23 cellular contexts compared by ENCODE assay signal in genomic region chr12:124844411-124845397, GRCh38.
"Had no signal": no experiment of that assay in that cellular context is flagged by ENCODE, and none has a peak within 500 bp of the region (broad histone marks: within the 10 kb centered on the region; RNA-seq: fewer than 3 reads in every experiment).

No MANE protein-coding gene starts in this region.

- H3K9me3 ChIP-seq: gastrocnemius medialis, pancreas, prostate gland, right atrium auricular region, spleen, testis, transverse colon had no signal

- H3K27me3 ChIP-seq: gastrocnemius medialis, pancreas, right atrium auricular region, spleen, testis, transverse colon had no signal

- H3K27ac ChIP-seq: pancreas, prostate gland, right atrium auricular region, testis, transverse colon had no signal

- H3K4me1 ChIP-seq: prostate gland had no signal

- DNase-seq: activated CD4-positive, alpha-beta memory T cell treated with anti-CD3 and anti-CD28 coated beads, Interleukin-2, amount 10 ng/mL, durations not matched to agents 7 days and 5 days; activated CD4-positive, alpha-beta T cell treated with anti-CD3 and anti-CD28 coated beads for 1 hour; activated CD4-positive, alpha-beta T cell treated with anti-CD3 and anti-CD28 coated beads, Interleukin-2, amount 10 ng/mL, durations not matched to agents 7 days and 5 days; activated CD8-positive, alpha-beta memory T cell treated with anti-CD3 and anti-CD28 coated beads, Interleukin-2, amount 50 U/mL, for 48 hours; activated gamma-delta T cell; activated naive CD4-positive, alpha-beta T cell treated with anti-CD3 and anti-CD28 coated beads, Interleukin-2, amount 10 ng/mL, durations not matched to agents 7 days and 5 days; activated naive CD8-positive, alpha-beta T cell treated with anti-CD3 and anti-CD28 coated beads, Interleukin-2, amount 10 ng/mL, durations not matched to agents 7 days and 5 days; activated T-cell treated with anti-CD3 and anti-CD28 coated beads, Interleukin-2, amount 50 U/mL, for 24 hours; amniotic stem cell; effector CD8-positive, alpha-beta T cell; glutamatergic neuron; islet precursor cell; left ventricle myocardium superior; pancreas; spleen; stimulated activated naive CD4-positive, alpha-beta T cell treated with Interleukin-2 at 50 U/mL for 16 hours; T-helper 2 cell; testis; transverse colon had no signal

- H3K36me3 ChIP-seq: gastrocnemius medialis, pancreas, prostate gland, right atrium auricular region, spleen, transverse colon had no signal

- H3K4me3 ChIP-seq: gastrocnemius medialis, pancreas, prostate gland, right atrium auricular region, spleen, testis, transverse colon had no signal

- ATAC-seq: gastrocnemius medialis, left ventricle myocardium superior, pancreas, WTC11 had no signal
